24 cellular contexts compared by ENCODE assay signal in genomic region chr16:54245788-54246453, GRCh38. TPM values are rescaled to one million over a fixed set of nuclear protein-coding genes. Genes with fewer than 3 reads are reported as not detected.
"Had no signal": no experiment of that assay in that cellular context is flagged by ENCODE, and none has a peak within 500 bp of the region (broad histone marks: within the 10 kb centered on the region; RNA-seq: fewer than 3 reads in every experiment).

No MANE protein-coding gene starts in this region.

- H3K27ac ChIP-seq: body of pancreas, cardiac muscle cell, colonic mucosa, dorsolateral prefrontal cortex, skin epidermis, testis, transverse colon had no signal

- H3K4me3 ChIP-seq: body of pancreas, cardiac muscle cell, colonic mucosa, dorsolateral prefrontal cortex, skin epidermis, testis, transverse colon had no signal

- H3K9me3 ChIP-seq: body of pancreas, colonic mucosa, testis, transverse colon had no signal

- ATAC-seq: activated CD8-positive, alpha-beta memory T cell treated with anti-CD3 and anti-CD28 coated beads, Interleukin-2, amount 10 ng/mL, durations not matched to agents 7 days and 5 days; activated CD8-positive, alpha-beta T cell treated with anti-CD3 and anti-CD28 coated beads, Interleukin-2, amount 10 ng/mL, durations not matched to agents 7 days and 5 days; body of pancreas; sciatic nerve; stimulated activated naive CD8-positive, alpha-beta T cell treated with anti-CD3 and anti-CD28 coated beads, Interleukin-15, Interleukin-2, amounts not matched to agents 100 U/mL and 50 U/mL, for 24 hours; T-helper 17 cell had no signal

- DNase-seq: activated B cell treated with CpG ODN at 0.5 μM for 24 hours; activated CD8-positive, alpha-beta memory T cell treated with anti-CD3 and anti-CD28 coated beads, Interleukin-2, amount 10 ng/mL, durations not matched to agents 7 days and 5 days; activated CD8-positive, alpha-beta T cell treated with anti-CD3 and anti-CD28 coated beads, Interleukin-2, amount 10 ng/mL, durations not matched to agents 7 days and 5 days; activated naive CD4-positive, alpha-beta T cell; activated T-cell treated with anti-CD3 and anti-CD28 coated beads, Interleukin-2, amount 50 U/mL, for 48 hours; anterior cingulate cortex; body of pancreas; cerebellar nuclear complex; colonic mucosa; dorsolateral prefrontal cortex; effector memory CD4-positive, alpha-beta T cell; glutamatergic neuron; mammary epithelial cell; stimulated activated CD4-positive, alpha-beta T cell treated with anti-CD3 and anti-CD28 coated beads, Interleukin-12 subunit alpha, Interleukin-12 subunit beta, amount 100 ng/mL, for 4 hours; stimulated activated CD4-positive, alpha-beta T cell treated with anti-CD3 and anti-CD28 coated beads, Interleukin-4, amount 100 ng/mL, for 1 hour; stimulated activated naive CD8-positive, alpha-beta T cell treated with anti-CD3 and anti-CD28 coated beads, Interleukin-15, Interleukin-2, amounts not matched to agents 100 U/mL and 50 U/mL, for 24 hours; T-helper 17 cell; testis; transverse colon had no signal

- FAIRE-seq: frontal cortex, islet of Langerhans had no signal

- H3K27me3 ChIP-seq: body of pancreas, cardiac muscle cell, colonic mucosa, testis, transverse colon had no signal

- H3K36me3 ChIP-seq: cardiac muscle cell, colonic mucosa, transverse colon had no signal

- H3K4me1 ChIP-seq: body of pancreas, colonic mucosa, testis, transverse colon had no signal

RNA-seq across cellular contexts. Expression of gene IRX3, which starts 40.7 kb away (rescaled TPM):
- total RNA-seq: activated B cell treated with CpG ODN at 0.5 μM for 24 hours; activated CD8-positive, alpha-beta T cell treated with anti-CD3 and anti-CD28 coated beads, Interleukin-2, amount 10 ng/mL, durations not matched to agents 7 days and 5 days had no signal
